ENCODE assay signal across 1 cellular context in genomic region chr22:50250555-50251471, GRCh38.
TF ChIP-seq lines count a peak whose summit lies in the region.

Gene HDAC10, minus strand, starts transcription at chr22:50251265. Its CDS starts 233 bp downstream, at chr22:50251032.

TF ChIP-seq in SK-N-SH, 30 proteins besides CTCF, POLR2A, EP300 and RAD21 (continued from another document):
- TF ChIP-seq RCOR1 (IDR thresholded peaks at IDR 0.05; ENCODE audit: low read length) = no peak
- no peak for TF ChIP-seq IRF3 (IDR thresholded peaks at IDR 0.05; ENCODE audit: low read depth, low read length)
- TF ChIP-seq ZBTB33 (IDR thresholded peaks at IDR 0.05; ENCODE audit: borderline replicate concordance, low read depth) = peak; percentile 93
- TF ChIP-seq FOXM1 (IDR thresholded peaks at IDR 0.05; ENCODE audit: low read depth) = no peak
- TF ChIP-seq YY1 (IDR thresholded peaks at IDR 0.05; ENCODE audit: low read depth) = no peak
- peak; percentile 37 for TF ChIP-seq PBX3 (IDR thresholded peaks at IDR 0.05)
- no peak for TF ChIP-seq SMC3 (IDR thresholded peaks at IDR 0.05; ENCODE audit: low read depth, low read length)
- TF ChIP-seq USF1 (IDR thresholded peaks at IDR 0.05; ENCODE audit: borderline replicate concordance, low read depth) = no peak
- TF ChIP-seq GATA2 (CRISPR knock-in tag; IDR thresholded peaks at IDR 0.05) = no peak
- TF ChIP-seq MXI1 (IDR thresholded peaks at IDR 0.05; ENCODE audit: low read depth, low read length) = 0 out of 2 replicates have a peak, but pooled peaks have one; percentile 3
- no peak for TF ChIP-seq NFIC (IDR thresholded peaks at IDR 0.05; ENCODE audit: borderline replicate concordance)
- peak; percentile 52 for TF ChIP-seq GABPA (IDR thresholded peaks at IDR 0.05; ENCODE audit: low read depth)
- TF ChIP-seq MEF2A (IDR thresholded peaks at IDR 0.05; ENCODE audit: borderline replicate concordance, low read depth) = no peak
- TF ChIP-seq TCF12 (IDR thresholded peaks at IDR 0.05) = no peak
- peak; percentile 29 for TF ChIP-seq POLR2AphosphoS5 (IDR thresholded peaks at IDR 0.05; ENCODE audit: low read depth, low read length)
- peak; percentile 53; the same call in 1 of the 2 replicates for TF ChIP-seq SIN3A (IDR thresholded peaks at IDR 0.05; ENCODE audit: borderline replicate concordance, low read depth, low read length)
- TF ChIP-seq MAX (IDR thresholded peaks at IDR 0.05; ENCODE audit: low read depth) = no peak; the same call in 1 of the 2 replicates
- TF ChIP-seq RFX5 (IDR thresholded peaks at IDR 0.05; ENCODE audit: low read length) = no peak
- TF ChIP-seq USF2 (IDR thresholded peaks at IDR 0.05; ENCODE audit: borderline replicate concordance, low read depth, low read length) = no peak
